ENCODE assay signal across 14 cellular contexts in the genomic region with DNA sequence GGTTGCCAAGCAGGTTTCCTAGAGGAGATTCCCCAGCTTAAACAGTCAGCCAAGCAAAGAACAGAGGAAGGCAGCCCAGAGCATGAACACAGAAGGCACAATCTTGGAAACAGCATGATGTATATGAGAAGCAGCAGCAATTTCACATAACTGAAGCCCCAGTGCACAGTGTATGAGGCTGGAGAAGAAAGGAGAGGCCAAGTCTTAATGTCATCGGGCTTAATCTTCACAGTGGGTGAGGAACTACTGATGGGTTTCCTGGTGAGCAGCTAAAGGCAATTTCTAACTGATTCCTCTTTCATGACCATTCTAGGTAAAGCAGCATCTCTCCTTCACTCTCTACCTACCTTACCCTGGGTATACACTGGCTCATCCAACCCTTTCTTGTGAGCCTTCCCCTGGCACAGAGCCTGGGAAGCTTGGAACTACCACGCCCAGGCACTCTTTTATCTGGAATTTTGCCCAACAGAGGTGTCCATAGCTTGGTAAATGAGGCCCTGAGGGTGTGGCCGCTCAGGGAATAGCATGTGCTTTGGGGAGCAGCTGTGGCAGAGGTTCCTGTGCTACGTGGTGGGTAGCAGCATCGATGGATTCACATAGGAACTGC. TPM values are rescaled to one million over a fixed set of nuclear protein-coding genes. Genes with fewer than 3 reads are reported as not detected.
DNase-seq lines count a peak whose midpoint lies in the region; ATAC-seq and TF ChIP-seq lines count a peak whose summit lies in the region.
"Had no signal": no experiment of that assay in that cellular context is flagged by ENCODE, and none has a peak within 500 bp of the region (broad histone marks: within the 10 kb centered on the region; RNA-seq: fewer than 3 reads in every experiment).

No MANE protein-coding gene starts in this region.

- DNase-seq in DMS153 treated with DMSO at 0.1 percent for 48 hours (lab: John Stamatoyannopoulos, UW; ENCODE audit: unreplicated experiment): peak; percentile 65
- peak; percentile 99 for DNase-seq in NCI-H2029 (lab: John Stamatoyannopoulos, UW)
- peak; percentile 77 for DNase-seq in colonic mucosa
- peak; percentile 70 to 89 (median 73) for DNase-seq in mucosa of descending colon
- no peak for DNase-seq in RPMI8226
- DNase-seq in H7: no peak
- DNase-seq in cerebellum (ENCODE audit: low spot score): no peak
- no peak for DNase-seq in GM13976 (ENCODE audit: low spot score)
- DNase-seq: NCI-H524; stimulated activated CD4-positive, alpha-beta T cell treated with anti-CD3 and anti-CD28 coated beads, Interleukin-4, amount 100 ng/mL, for 4 hours; stimulated activated naive B cell treated with anti-CD40 and anti-IgM and Interleukin-4, amounts not matched to agents 10 μg/mL and 1 μg/mL and 100 μg/mL, for 72 hours; T1000 had no signal

- no peak overlapping the region for H3K27ac ChIP-seq in colonic mucosa

- H3K27me3 ChIP-seq in colonic mucosa (no peaks in the 10 kb centered on the region), H7 (ENCODE audit: control insufficient read depth, insufficient read depth, low read length) (no peaks in the 10 kb centered on the region; the same call in 1 of the 2 replicates)

- H3K4me1 ChIP-seq in colonic mucosa (no peaks in the 10 kb centered on the region), mucosa of descending colon (ENCODE audit: low read depth) (peaks cover 7% of the 10 kb centered on the region)

- ATAC-seq in mucosa of descending colon: peak; percentile 95
- ATAC-seq: stimulated activated naive B cell treated with anti-CD40 and anti-IgM and Interleukin-4, amounts not matched to agents 10 μg/mL and 1 μg/mL and 100 μg/mL, for 72 hours had no signal

- H3K4me3 ChIP-seq in colonic mucosa (no peak overlapping the region), mucosa of descending colon (no peak overlapping the region), H7 (ENCODE audit: insufficient read depth, low read depth, low read length) (no peak overlapping the region)

- H3K9me3 ChIP-seq in colonic mucosa: no peaks in the 10 kb centered on the region
- H3K9me3 ChIP-seq in mucosa of descending colon: no peaks in the 10 kb centered on the region

- no peak overlapping the region for H3K9ac ChIP-seq in colonic mucosa (ENCODE audit: low read depth in 2 of 2, low read length in 2 of 2)

- H3K36me3 ChIP-seq in colonic mucosa: no peaks in the 10 kb centered on the region
- no peaks in the 10 kb centered on the region for H3K36me3 ChIP-seq in mucosa of descending colon (ENCODE audit: low read depth)
- H3K36me3 ChIP-seq in H7 (replicated peaks; ENCODE audit: control insufficient read depth, insufficient read depth, low read length): no peaks in the 10 kb centered on the region

- TF ChIP-seq CTCF in colonic mucosa (IDR thresholded peaks at IDR 0.05) (no peak), mucosa of descending colon (IDR thresholded peaks at IDR 0.05) (no peak), GM13976 (IDR thresholded peaks at IDR 0.05; ENCODE audit: borderline replicate concordance, control extremely low read depth, extremely low read depth, insufficient read depth, missing control alignments) (no peak)

- intact Hi-C loops in colonic mucosa (cut with DNase I): no loop called here
- intact Hi-C loops in mucosa of descending colon (cut with DNase I, micrococcal nuclease): no loop called here

- in situ Hi-C loops in GM13976 (cut with MboI; ENCODE audit: low sequenced_read_pairs, unreplicated experiment): no loop called here

RNA-seq across cellular contexts. Expression of a gene that starts 22.0 kb away (rescaled TPM):
- total RNA-seq in colonic mucosa: under 1 TPM; 0.32 to 0.66 TPM
- total RNA-seq in mucosa of descending colon: 1 to 10 TPM in 1 of 3 donors, under 1 TPM in 2; 0.90 to 3.0 (median 0.95) TPM
- total RNA-seq in H7 (2014; rRNA removed; shearing (Covaris generic)): not detected in 2 replicates
- 1.1 TPM for total RNA-seq in cerebellum
- total RNA-seq: LHCN-M2, pulmonary artery endothelial cell had no signal

RNA-seq across cellular contexts. Expression of a gene that starts 57.4 kb away (rescaled TPM):
- not detected for total RNA-seq in colonic mucosa
- total RNA-seq in mucosa of descending colon: not detected
- not detected in 2 replicates for total RNA-seq in H7 (2014; rRNA removed; shearing (Covaris generic))
- total RNA-seq in cerebellum: not detected
- total RNA-seq: LHCN-M2, pulmonary artery endothelial cell had no signal

Comparison
In these comparisons a context has a peak if more than half of its experiments do, and no peak if none do; other contexts are left out.
1. DNase-seq: peak in DMS153 treated with DMSO at 0.1 percent for 48 hours (single experiment), NCI-H2029 (single experiment), colonic mucosa (single experiment) and mucosa of descending colon (3 of 3); none in RPMI8226 (single experiment), H7 (single experiment), cerebellum (single experiment) and GM13976 (single experiment).